Comparison of ENCODE assay signal across 8 cellular contexts in genomic region chr20:50071039-50071888, GRCh38. TPM values are rescaled to one million over a fixed set of nuclear protein-coding genes. Genes with fewer than 3 reads are reported as not detected.
DNase-seq lines count a peak whose midpoint lies in the region; ATAC-seq and TF ChIP-seq lines count a peak whose summit lies in the region.

No MANE protein-coding gene starts in this region.

- H3K9me3 ChIP-seq in AG04450 (ENCODE audit: control insufficient read depth, insufficient read depth, low read length) (no peaks in the 10 kb centered on the region), lung (ENCODE audit: control insufficient read depth in 2 of 2, insufficient read depth in 1 of 2, low read length in 1 of 2) (no peaks in the 10 kb centered on the region)

- H3K4me1 ChIP-seq in lung (ENCODE audit: control insufficient read depth in 2 of 2, insufficient read depth in 2 of 2, low read length in 2 of 2), result peaks cover 0 to 4% of the 10 kb centered on the region in 2 donors

- ATAC-seq in GM19035 (IDR thresholded peaks at IDR 0.05; ENCODE audit: unreplicated experiment) (peak; percentile 84), HG03565 (IDR thresholded peaks at IDR 0.05; ENCODE audit: unreplicated experiment) (peak; percentile 65), lung (ENCODE audit: insufficient read depth, low FRiP score) (peak; percentile 90)

- H3K36me3 ChIP-seq in lung (ENCODE audit: control insufficient read depth in 2 of 2, insufficient read depth in 2 of 2, low read length in 2 of 2), result no peaks in the 10 kb centered on the region

- H3K4me3 ChIP-seq in AG04450 (ENCODE audit: low read depth, low read length) (peak overlapping the region; percentile 56), lung (no peak overlapping the region)

- H3K27me3 ChIP-seq in AG04450 (ENCODE audit: control insufficient read depth, insufficient read depth, low read length), result no peaks in the 10 kb centered on the region
- no peaks in the 10 kb centered on the region for H3K27me3 ChIP-seq in lung (ENCODE audit: control insufficient read depth, insufficient read depth)

- H3K27ac ChIP-seq in AG04450 (ENCODE audit: low read depth, low read length), result no peak overlapping the region
- H3K27ac ChIP-seq in lung (ENCODE audit: low read depth in 1 of 2, low read length in 1 of 2), result no peak overlapping the region

- TF ChIP-seq CTCF in AG04450 (IDR thresholded peaks at IDR 0.05; ENCODE audit: low read depth, low read length), result peak; percentile 98
- TF ChIP-seq CTCF in lung (IDR thresholded peaks at IDR 0.05; ENCODE audit: control extremely low read depth, extremely low read depth), result peak; percentile 100

- CTCF ChIA-PET in AG04450 (lab: Charles Lee), result interaction anchor here (0.6 to 10.7 kb wide), 66 partner anchors 9 to 529 kb away, joined by 3 to 419 read pairs (median 5); partner anchors contain the start of genes RNF114 and SNAI1

- 11 to 12% methylated on average over 48 of the region's 48 CpGs for WGBS in lung, 2 donors

- POLR2A ChIA-PET in AG04450 (lab: Yijun Ruan, JAX), result interaction anchor here (0.6 to 1.8 kb wide), 6 partner anchors 15 to 92 kb away, joined by 3 to 38 read pairs (median 4); partner anchors contain the start of gene SNAI1

- DNase-seq in AG04450 (ENCODE audit: low read depth, low spot score) (peak; percentile 38), NCI-H748 (lab: John Stamatoyannopoulos, UW; ENCODE audit: unreplicated experiment) (peak; percentile 74), dermis microvascular lymphatic vessel endothelial cell (ENCODE audit: low read depth in 2 of 2) (peak; percentile 54 to 77), lung (ENCODE audit: low spot score) (peak; percentile 89)
- peak; percentile 88 to 98 for DNase-seq in activated CD4-positive, alpha-beta T cell treated with anti-CD3 and anti-CD28 coated beads, Interleukin-2, amount 50 U/mL, for 24 hours (ENCODE audit: low read depth in 1 of 2, low spot score in 1 of 2)
- peak; percentile 88 to 90 (median 89) for DNase-seq in stimulated activated CD4-positive, alpha-beta T cell treated with anti-CD3 and anti-CD28 coated beads, TNF-alpha, amount 100 ng/mL, for 24 hours (ENCODE audit: low read depth in 3 of 3)

RNA-seq across cellular contexts. Expression of gene UBE2V1, which starts 41.7 kb away (rescaled TPM):
- polyA plus RNA-seq in AG04450 (2011; rRNA removed) (148 and 171 TPM in 2 replicates), lung (10 to 100 TPM; 56.4 to 73.3 TPM)
- polyA minus RNA-seq in AG04450 (2011; rRNA and poly(A)+ RNA removed), result 87.4 and 99.3 TPM in 2 replicates
- total RNA-seq in dermis microvascular lymphatic vessel endothelial cell (23.6 and 37.2 TPM in 2 replicates), lung (100 to 1,000 TPM in 1 of 2 donors, 10 to 100 TPM in 1; 65.1 to 103 TPM)

Comparison
In these comparisons a context has a peak if more than half of its experiments do, and no peak if none do; other contexts are left out.
1. DNase-seq: peak in every context shown above with its lines; median percentile 93 in activated CD4-positive, alpha-beta T cell treated with anti-CD3 and anti-CD28 coated beads, Interleukin-2, amount 50 U/mL, for 24 hours; 89 in lung; 89 in stimulated activated CD4-positive, alpha-beta T cell treated with anti-CD3 and anti-CD28 coated beads, TNF-alpha, amount 100 ng/mL, for 24 hours; 74 in NCI-H748; 66 in dermis microvascular lymphatic vessel endothelial cell; 38 in AG04450.